In genomic region chr4:81502561-81502960, GRCh38 we compare ENCODE assay signal across 28 cellular contexts.
"Had no signal": no experiment of that assay in that cellular context is flagged by ENCODE, and none has a peak within 500 bp of the region (broad histone marks: within the 10 kb centered on the region; RNA-seq: fewer than 3 reads in every experiment).

No MANE protein-coding gene starts in this region.

- H3K27me3 Mint-ChIP-seq: activated naive CD8-positive, alpha-beta T cell treated with anti-CD3 and anti-CD28 coated beads, Interleukin-2, amount 50 U/mL, for 24 hours had no signal

- H3K27ac ChIP-seq: esophagus muscularis mucosa, foreskin keratinocyte, left ventricle myocardium inferior, pancreas, right atrium auricular region, testis, vagina had no signal

- H3K4me1 ChIP-seq: foreskin keratinocyte, pancreas, testis had no signal

- H3K9me3 Mint-ChIP-seq: activated naive CD8-positive, alpha-beta T cell treated with anti-CD3 and anti-CD28 coated beads, Interleukin-2, amount 50 U/mL, for 24 hours; activated T-helper 1 cell treated with anti-CD3 and anti-CD28 coated beads, Interleukin-12 subunit alpha, Interleukin-12 subunit beta, Interleukin-2, Interleukin-4 antibody, amounts not matched to agents 30 ng/mL and 10 ng/mL and 1 ng/mL, durations not matched to agents 14 hours and 24 hours and 36 hours; neural crest cell; T-helper 2 cell treated with Interferon-gamma antibody and Interleukin-4, amounts not matched to agents 5 μg/mL and 100 μg/mL, for 36 hours had no signal

- H3K27ac Mint-ChIP-seq: activated naive CD8-positive, alpha-beta T cell treated with anti-CD3 and anti-CD28 coated beads, Interleukin-2, amount 50 U/mL, for 24 hours; activated T-helper 1 cell treated with anti-CD3 and anti-CD28 coated beads, Interleukin-12 subunit alpha, Interleukin-12 subunit beta, Interleukin-2, Interleukin-4 antibody, amounts not matched to agents 30 ng/mL and 10 ng/mL and 1 ng/mL, durations not matched to agents 14 hours and 24 hours and 36 hours; T-helper 2 cell treated with Interferon-gamma antibody and Interleukin-4, amounts not matched to agents 5 μg/mL and 100 μg/mL, for 36 hours had no signal

- H3K9me3 ChIP-seq: esophagus muscularis mucosa, left ventricle myocardium inferior, pancreas, right atrium auricular region, testis, upper lobe of left lung, vagina had no signal

- DNase-seq: activated CD4-positive, alpha-beta T cell treated with anti-CD3 and anti-CD28 coated beads for 4 hours; activated CD4-positive, alpha-beta T cell treated with anti-CD3 and anti-CD28 coated beads, Interleukin-2, amount 50 U/mL, for 48 hours; activated CD8-positive, alpha-beta memory T cell treated with anti-CD3 and anti-CD28 coated beads for 24 hours; activated effector memory CD4-positive, alpha-beta T cell treated with anti-CD3 and anti-CD28 coated beads, Interleukin-2, amount 50 U/mL, for 16 hours; activated naive CD4-positive, alpha-beta T cell treated with anti-CD3 and anti-CD28 coated beads, Interleukin-2, amount 50 U/mL, for 16 hours; activated naive CD8-positive, alpha-beta T cell treated with anti-CD3 and anti-CD28 coated beads, Interleukin-2, amount 50 U/mL, for 24 hours; activated T-cell treated with anti-CD3 and anti-CD28 coated beads, Interleukin-2, amount 50 U/mL, for 1 hour; amygdala; caudate nucleus; cortex of kidney; foreskin keratinocyte; islet precursor cell; left ventricle myocardium inferior; nucleus accumbens; pancreas; stimulated activated CD4-positive, alpha-beta T cell treated with anti-CD3 and anti-CD28 coated beads, Interleukin-15, amount 100 ng/mL, for 24 hours; stimulated activated CD4-positive, alpha-beta T cell treated with anti-CD3 and anti-CD28 coated beads, Interleukin-2, amount 100 ng/mL, for 24 hours; stimulated activated naive CD8-positive, alpha-beta T cell treated with anti-CD3 and anti-CD28 coated beads, Interleukin-15, Interleukin-2, amounts not matched to agents 100 U/mL and 50 U/mL, for 24 hours; T-helper 1 cell; testis; upper lobe of left lung had no signal

- H3K36me3 ChIP-seq: esophagus muscularis mucosa, left ventricle myocardium inferior, pancreas, right atrium auricular region, upper lobe of left lung, vagina had no signal

- H3K4me3 Mint-ChIP-seq: activated naive CD8-positive, alpha-beta T cell treated with anti-CD3 and anti-CD28 coated beads, Interleukin-2, amount 50 U/mL, for 24 hours; activated T-helper 1 cell treated with anti-CD3 and anti-CD28 coated beads, Interleukin-12 subunit alpha, Interleukin-12 subunit beta, Interleukin-2, Interleukin-4 antibody, amounts not matched to agents 30 ng/mL and 10 ng/mL and 1 ng/mL, durations not matched to agents 14 hours and 24 hours and 36 hours; neural crest cell; T-helper 2 cell treated with Interferon-gamma antibody and Interleukin-4, amounts not matched to agents 5 μg/mL and 100 μg/mL, for 36 hours had no signal

- H3K4me3 ChIP-seq: esophagus muscularis mucosa, left ventricle myocardium inferior, lung, pancreas, right atrium auricular region, testis, upper lobe of left lung, vagina had no signal

- H3K27me3 ChIP-seq: esophagus muscularis mucosa, foreskin keratinocyte, pancreas, right atrium auricular region, testis, upper lobe of left lung, vagina had no signal

- ATAC-seq: activated naive CD8-positive, alpha-beta T cell treated with anti-CD3 and anti-CD28 coated beads, Interleukin-2, amount 50 U/mL, for 24 hours; foreskin keratinocyte; pancreas; stimulated activated naive CD8-positive, alpha-beta T cell treated with anti-CD3 and anti-CD28 coated beads, Interleukin-15, Interleukin-2, amounts not matched to agents 100 U/mL and 50 U/mL, for 24 hours had no signal
